ENCODE assay signal across 5 cellular contexts in the genomic region with DNA sequence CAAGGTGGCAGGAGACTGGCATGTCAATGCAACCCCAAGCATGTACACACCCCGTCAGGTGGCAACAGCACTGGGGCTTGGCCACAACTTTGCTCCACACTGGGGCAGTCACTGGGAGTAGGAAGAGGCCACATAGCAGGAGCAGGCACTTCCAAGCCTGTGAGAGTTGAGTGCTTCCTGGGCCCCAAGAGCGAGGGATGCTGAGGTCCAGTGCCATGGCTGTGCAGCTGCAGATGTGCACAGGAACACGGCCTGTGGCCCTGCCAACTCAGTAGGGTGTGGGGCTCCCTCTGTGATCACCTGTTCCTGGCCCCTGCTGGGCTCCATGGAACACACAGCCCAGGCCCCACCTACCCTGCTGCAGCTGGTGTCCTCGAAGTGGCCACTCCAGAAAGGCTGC.
"Had no signal": no experiment of that assay in that cellular context is flagged by ENCODE, and none has a peak within 500 bp of the region (broad histone marks: within the 10 kb centered on the region; RNA-seq: fewer than 3 reads in every experiment).

No MANE protein-coding gene starts in this region.

- H3K27ac Mint-ChIP-seq: H9 had no signal

- H3K27ac ChIP-seq: GM23248 had no signal

- H3K4me3 ChIP-seq: GM23248 had no signal

- H3K4me3 Mint-ChIP-seq: H9 had no signal

- DNase-seq: GM23248, GOT3, H9, HCEC 1CT, IMR-90 had no signal

- H3K9me3 Mint-ChIP-seq: H9 had no signal
